ENCODE assay signal across 16 cellular contexts in genomic region chr12:94674835-94675234, GRCh38. TPM values are rescaled to one million over a fixed set of nuclear protein-coding genes. Genes with fewer than 3 reads are reported as not detected.
DNase-seq lines count a peak whose midpoint lies in the region; ATAC-seq and TF ChIP-seq lines count a peak whose summit lies in the region.
"Had no signal": no experiment of that assay in that cellular context is flagged by ENCODE, and none has a peak within 500 bp of the region (broad histone marks: within the 10 kb centered on the region; RNA-seq: fewer than 3 reads in every experiment).

No MANE protein-coding gene starts in this region.

- H3K36me3 ChIP-seq in ascending aorta (no peaks in the 10 kb centered on the region), left lung (no peaks in the 10 kb centered on the region), gastrocnemius medialis (no peaks in the 10 kb centered on the region)

- CTCF ChIA-PET in activated naive CD4-positive, alpha-beta T cell treated with anti-CD3 and anti-CD28 coated beads, Interleukin-2, amount 10 ng/mL, durations not matched to agents 7 days and 5 days (lab: Charles Lee): no interaction called here

- peaks cover 32% of the 10 kb centered on the region for H3K27me3 Mint-ChIP-seq in activated naive CD4-positive, alpha-beta T cell treated with anti-CD3 and anti-CD28 coated beads, Interleukin-2, amount 10 ng/mL, durations not matched to agents 7 days and 5 days

- ATAC-seq in left lung: peak; percentile 65
- ATAC-seq in gastrocnemius medialis: peak in 1 of 2 donors; percentile 25
- ATAC-seq: stimulated activated naive CD8-positive, alpha-beta T cell treated with anti-CD3 and anti-CD28 coated beads, Interleukin-15, amount 100 ng/mL, for 72 hours; WTC11 had no signal

- TF ChIP-seq CTCF in ascending aorta (IDR thresholded peaks at IDR 0.05) (no peak), left lung (IDR thresholded peaks at IDR 0.05) (no peak), gastrocnemius medialis (IDR thresholded peaks at IDR 0.05 in 4 of 5, conservative IDR thresholded peaks at IDR 0.05 in 1 of 5) (no peak), dorsolateral prefrontal cortex (IDR thresholded peaks at IDR 0.05 in 54 of 56, conservative IDR thresholded peaks at IDR 0.05 in 2 of 56; ENCODE audit: low read depth in 1 of 56, partially characterized antibody in 56 of 56) (no peak)

- no peak overlapping the region for H3K27ac ChIP-seq in ascending aorta
- peak overlapping the region in 1 of 2 donors; percentile 92 for H3K27ac ChIP-seq in left lung
- H3K27ac ChIP-seq in gastrocnemius medialis: no peak overlapping the region
- no peak overlapping the region for H3K27ac ChIP-seq in dorsolateral prefrontal cortex
- H3K27ac ChIP-seq: C4-2B, KMS-11 had no signal

- intact Hi-C loops in ascending aorta (cut with DNase I) (no loop called here), left lung (cut with DNase I) (no loop called here), gastrocnemius medialis (cut with DNase I; ENCODE audit: low total_unique reads) (no loop called here), dorsolateral prefrontal cortex (cut with DNase I) (no loop called here)

- no peak overlapping the region for H3K27ac Mint-ChIP-seq in activated naive CD4-positive, alpha-beta T cell treated with anti-CD3 and anti-CD28 coated beads, Interleukin-2, amount 10 ng/mL, durations not matched to agents 7 days and 5 days
- H3K27ac Mint-ChIP-seq: activated naive CD8-positive, alpha-beta T cell treated with anti-CD3 and anti-CD28 coated beads for 36 hours; stimulated activated naive CD8-positive, alpha-beta T cell treated with anti-CD3 and anti-CD28 coated beads, Interleukin-15, amount 100 ng/mL, for 72 hours; WTC11 had no signal

- H3K9me3 Mint-ChIP-seq in activated naive CD4-positive, alpha-beta T cell treated with anti-CD3 and anti-CD28 coated beads, Interleukin-2, amount 10 ng/mL, durations not matched to agents 7 days and 5 days: no peaks in the 10 kb centered on the region
- H3K9me3 Mint-ChIP-seq: activated naive CD8-positive, alpha-beta T cell treated with anti-CD3 and anti-CD28 coated beads for 36 hours; stimulated activated naive CD8-positive, alpha-beta T cell treated with anti-CD3 and anti-CD28 coated beads, Interleukin-15, amount 100 ng/mL, for 72 hours; WTC11 had no signal

- DNase-seq in KBM-7 (peak; percentile 71), ascending aorta (ENCODE audit: low spot score in 2 of 2) (peak; percentile 35 to 73), left lung (peak; percentile 69 to 73), gastrocnemius medialis (peak; percentile 24 to 37), DMS79 (lab: John Stamatoyannopoulos, UW) (no peak), dorsolateral prefrontal cortex (no peak), iPS-NIHi7 (ENCODE audit: extremely low spot score) (no peak)
- DNase-seq in activated naive CD4-positive, alpha-beta T cell treated with anti-CD3 and anti-CD28 coated beads, Interleukin-2, amount 10 ng/mL, durations not matched to agents 7 days and 5 days: no peak
- DNase-seq: activated naive CD8-positive, alpha-beta T cell treated with anti-CD3 and anti-CD28 coated beads for 36 hours; activated T-cell treated with anti-CD3 and anti-CD28 coated beads for 4 hours; EL; NCI-H774; stimulated activated naive CD8-positive, alpha-beta T cell treated with anti-CD3 and anti-CD28 coated beads, Interleukin-15, amount 100 ng/mL, for 72 hours had no signal

- H3K4me3 Mint-ChIP-seq in activated naive CD4-positive, alpha-beta T cell treated with anti-CD3 and anti-CD28 coated beads, Interleukin-2, amount 10 ng/mL, durations not matched to agents 7 days and 5 days: no peak overlapping the region
- H3K4me3 Mint-ChIP-seq: activated naive CD8-positive, alpha-beta T cell treated with anti-CD3 and anti-CD28 coated beads for 36 hours; stimulated activated naive CD8-positive, alpha-beta T cell treated with anti-CD3 and anti-CD28 coated beads, Interleukin-15, amount 100 ng/mL, for 72 hours; WTC11 had no signal

- no peaks in the 10 kb centered on the region for H3K27me3 ChIP-seq in ascending aorta
- no peaks in the 10 kb centered on the region for H3K27me3 ChIP-seq in left lung
- no peaks in the 10 kb centered on the region for H3K27me3 ChIP-seq in gastrocnemius medialis
- no peaks in the 10 kb centered on the region for H3K27me3 ChIP-seq in dorsolateral prefrontal cortex

- H3K4me1 ChIP-seq in ascending aorta (peaks cover 0 to 11% of the 10 kb centered on the region in 2 donors), left lung (peaks cover 5 to 48% of the 10 kb centered on the region in 2 donors), gastrocnemius medialis (peaks cover 0 to 8% of the 10 kb centered on the region in 2 donors)

- peaks cover 2% of the 10 kb centered on the region for H3K36me3 Mint-ChIP-seq in activated naive CD4-positive, alpha-beta T cell treated with anti-CD3 and anti-CD28 coated beads, Interleukin-2, amount 10 ng/mL, durations not matched to agents 7 days and 5 days
- H3K36me3 Mint-ChIP-seq: activated naive CD8-positive, alpha-beta T cell treated with anti-CD3 and anti-CD28 coated beads for 36 hours had no signal

- TF ChIP-seq POLR2A in gastrocnemius medialis (IDR thresholded peaks at IDR 0.05): no peak

- no peaks in the 10 kb centered on the region for H3K9me3 ChIP-seq in ascending aorta
- H3K9me3 ChIP-seq in left lung: no peaks in the 10 kb centered on the region
- H3K9me3 ChIP-seq in gastrocnemius medialis: no peaks in the 10 kb centered on the region

- in situ Hi-C loops in KBM-7 (cut with MboI; ENCODE audit: low pct_unique_long_range_greater_than_20kb, low sequenced_read_pairs): no loop called here
- in situ Hi-C loops in gastrocnemius medialis (cut with MboI; ENCODE audit: low sequenced_read_pairs in 4 of 4): no loop called here

- no peak overlapping the region for H3K4me3 ChIP-seq in ascending aorta
- no peak overlapping the region for H3K4me3 ChIP-seq in left lung
- no peak overlapping the region for H3K4me3 ChIP-seq in gastrocnemius medialis
- no peak overlapping the region for H3K4me3 ChIP-seq in dorsolateral prefrontal cortex

- H3K4me1 Mint-ChIP-seq in activated naive CD4-positive, alpha-beta T cell treated with anti-CD3 and anti-CD28 coated beads, Interleukin-2, amount 10 ng/mL, durations not matched to agents 7 days and 5 days: peaks cover 20% of the 10 kb centered on the region

RNA-seq across cellular contexts. Expression of gene TMCC3, which starts 24.5 kb away (rescaled TPM):
- 11.0 TPM for total RNA-seq in ascending aorta
- total RNA-seq in left lung: 10 to 100 TPM in 1 of 2 donors, 1 to 10 TPM in 1; 3.7 to 11.4 TPM
- 10 to 100 TPM; 17.2 to 51.6 (median 39.5) TPM for total RNA-seq in gastrocnemius medialis
- total RNA-seq in dorsolateral prefrontal cortex: 100 to 1,000 TPM in 1 of 120 experiments, 10 to 100 TPM in 115, 1 to 10 TPM in 4; 8.4 to 120 (median 24.4) TPM

Comparison
In these comparisons a context has a peak if more than half of its experiments do, and no peak if none do; other contexts are left out.
1. DNase-seq: peak in KBM-7 (single experiment), ascending aorta (2 of 2), left lung (2 of 2) and gastrocnemius medialis (2 of 2); none in activated naive CD4-positive, alpha-beta T cell treated with anti-CD3 and anti-CD28 coated beads, Interleukin-2, amount 10 ng/mL, durations not matched to agents 7 days and 5 days (single experiment), DMS79 (single experiment), dorsolateral prefrontal cortex (0 of 10) and iPS-NIHi7 (single experiment).